ENCODE assay signal across 21 cellular contexts in the genomic region with DNA sequence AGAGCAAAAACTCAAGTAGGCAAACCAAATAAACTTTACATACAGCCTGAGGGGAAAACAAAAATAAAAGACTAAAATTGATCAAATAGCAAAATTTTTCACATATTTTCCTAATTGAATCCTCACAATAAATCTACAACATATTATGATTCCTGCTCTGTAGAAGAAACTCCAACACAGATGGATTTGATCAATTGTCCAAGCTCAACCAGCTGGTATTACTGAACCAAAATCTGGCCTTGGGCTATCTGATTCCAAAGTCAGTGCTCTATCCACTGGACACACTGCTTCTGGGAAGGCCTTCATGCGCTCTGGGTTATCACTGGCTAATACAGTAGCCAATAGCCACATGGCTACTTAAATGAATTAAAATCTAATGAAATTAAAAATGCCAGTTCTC.
"Had no signal": no experiment of that assay in that cellular context is flagged by ENCODE, and none has a peak within 500 bp of the region (broad histone marks: within the 10 kb centered on the region; RNA-seq: fewer than 3 reads in every experiment).

No MANE protein-coding gene starts in this region.

- H3K9me3 Mint-ChIP-seq: memory B cell, mesothelial cell of epicardium, natural killer cell, neural progenitor cell, type B pancreatic cell had no signal

- H3K4me1 ChIP-seq: lower lobe of right lung, right atrium auricular region had no signal

- DNase-seq: cortex of kidney; dorsolateral prefrontal cortex; effector CD8-positive, alpha-beta T cell; foreskin melanocyte; head of caudate nucleus; kidney; left cardiac atrium; left ventricle myocardium inferior; lower lobe of right lung; natural killer cell; nucleus accumbens; ovary; small intestine; stimulated activated CD4-positive, alpha-beta T cell treated with anti-CD3 and anti-CD28 coated beads, Interleukin-2, amount 100 ng/mL, for 48 hours; stimulated activated naive CD4-positive, alpha-beta T cell treated with Interleukin-2 at 50 U/mL for 16 hours had no signal

- H3K27me3 Mint-ChIP-seq: memory B cell, type B pancreatic cell had no signal

- H3K9me3 ChIP-seq: left ventricle myocardium inferior, lower lobe of right lung, ovary, right atrium auricular region had no signal

- H2AFZ ChIP-seq: hepatocyte, neural progenitor cell had no signal

- H3K27ac Mint-ChIP-seq: memory B cell, mesothelial cell of epicardium, natural killer cell, neural progenitor cell, type B pancreatic cell had no signal

- H3K36me3 Mint-ChIP-seq: natural killer cell had no signal

- H3K36me3 ChIP-seq: left ventricle myocardium inferior, ovary had no signal

- H3K4me3 ChIP-seq: dorsolateral prefrontal cortex, hepatocyte, left ventricle myocardium inferior, lower lobe of right lung, neural progenitor cell, ovary, right atrium auricular region had no signal

- H3K9ac ChIP-seq: neural progenitor cell had no signal

- H3K4me2 ChIP-seq: hepatocyte, neural progenitor cell had no signal

- H3K79me2 ChIP-seq: hepatocyte had no signal

- H3K4me3 Mint-ChIP-seq: memory B cell, mesothelial cell of epicardium, natural killer cell, neural progenitor cell, type B pancreatic cell had no signal

- H3K27me3 ChIP-seq: dorsolateral prefrontal cortex, hepatocyte, neural progenitor cell, ovary, right atrium auricular region had no signal

- H3K27ac ChIP-seq: dorsolateral prefrontal cortex, hepatocyte, left ventricle myocardium inferior, lower lobe of right lung, neural progenitor cell, ovary, right atrium auricular region had no signal

- ATAC-seq: left cardiac atrium, lower lobe of right lung, natural killer cell had no signal

- H3K4me1 Mint-ChIP-seq: natural killer cell had no signal
